Comparison of ENCODE assay signal across 1 cellular context in genomic region chr2:176004925-176005324, GRCh38.
TF ChIP-seq lines count a peak whose summit lies in the region.

No MANE protein-coding gene starts in this region.

TF ChIP-seq in K562, 482 proteins besides CTCF, POLR2A, EP300 and RAD21 (continued from another document):
- TF ChIP-seq THRB (CRISPR knock-in tag; conservative IDR thresholded peaks at IDR 0.05): 0 out of 2 replicates have a peak, but pooled peaks have one; percentile 8
- peak; percentile 59; the same call in 1 of the 2 replicates for TF ChIP-seq DPF2 (IDR thresholded peaks at IDR 0.05)
- peak in 1 of 2 experiments; percentile 5; a peak in 1 of 4 replicates for TF ChIP-seq MNT (conservative IDR thresholded peaks at IDR 0.05)
- TF ChIP-seq, protein P1, sequence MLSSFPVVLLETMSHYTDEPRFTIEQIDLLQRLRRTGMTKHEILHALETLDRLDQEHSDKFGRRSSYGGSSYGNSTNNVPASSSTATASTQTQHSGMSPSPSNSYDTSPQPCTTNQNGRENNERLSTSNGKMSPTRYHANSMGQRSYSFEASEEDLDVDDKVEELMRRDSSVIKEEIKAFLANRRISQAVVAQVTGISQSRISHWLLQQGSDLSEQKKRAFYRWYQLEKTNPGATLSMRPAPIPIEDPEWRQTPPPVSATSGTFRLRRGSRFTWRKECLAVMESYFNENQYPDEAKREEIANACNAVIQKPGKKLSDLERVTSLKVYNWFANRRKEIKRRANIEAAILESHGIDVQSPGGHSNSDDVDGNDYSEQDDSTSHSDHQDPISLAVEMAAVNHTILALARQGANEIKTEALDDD (IDR thresholded peaks at IDR 0.05): no peak
- peak; percentile 84 for TF ChIP-seq NFIC (IDR thresholded peaks at IDR 0.05)
- no peak for TF ChIP-seq ESRRA (IDR thresholded peaks at IDR 0.05; ENCODE audit: borderline replicate concordance, low read depth)
- peak; percentile 60; the same call in 1 of the 2 replicates for TF ChIP-seq OTX1 (CRISPR knock-in tag; IDR thresholded peaks at IDR 0.05)
- TF ChIP-seq, protein P2, sequence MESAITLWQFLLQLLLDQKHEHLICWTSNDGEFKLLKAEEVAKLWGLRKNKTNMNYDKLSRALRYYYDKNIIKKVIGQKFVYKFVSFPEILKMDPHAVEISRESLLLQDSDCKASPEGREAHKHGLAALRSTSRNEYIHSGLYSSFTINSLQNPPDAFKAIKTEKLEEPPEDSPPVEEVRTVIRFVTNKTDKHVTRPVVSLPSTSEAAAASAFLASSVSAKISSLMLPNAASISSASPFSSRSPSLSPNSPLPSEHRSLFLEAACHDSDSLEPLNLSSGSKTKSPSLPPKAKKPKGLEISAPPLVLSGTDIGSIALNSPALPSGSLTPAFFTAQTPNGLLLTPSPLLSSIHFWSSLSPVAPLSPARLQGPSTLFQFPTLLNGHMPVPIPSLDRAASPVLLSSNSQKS (CRISPR knock-in tag; IDR thresholded peaks at IDR 0.05): no peak
- 0 out of 2 replicates have a peak, but pooled peaks have one; percentile 4 for TF ChIP-seq SMARCA5 (IDR thresholded peaks at IDR 0.05)
- no peak for TF ChIP-seq MYC (IDR thresholded peaks at IDR 0.05; ENCODE audit: low read depth, low read length)
- TF ChIP-seq MYC (CRISPR knock-in tag; IDR thresholded peaks at IDR 0.05; ENCODE audit: borderline replicate concordance, low read depth): no peak
- peak; percentile 52 for TF ChIP-seq ARID1B (IDR thresholded peaks at IDR 0.05)
- no peak for TF ChIP-seq SPI1 (IDR thresholded peaks at IDR 0.05; ENCODE audit: borderline replicate concordance, low read depth, low read length)
- TF ChIP-seq EGR1 (conservative IDR thresholded peaks at IDR 0.05): peak; percentile 38; the same call in 1 of the 2 replicates
- no peak for TF ChIP-seq TAF15 (IDR thresholded peaks at IDR 0.05; ENCODE audit: low read depth, low read length)
- TF ChIP-seq, protein P3, sequence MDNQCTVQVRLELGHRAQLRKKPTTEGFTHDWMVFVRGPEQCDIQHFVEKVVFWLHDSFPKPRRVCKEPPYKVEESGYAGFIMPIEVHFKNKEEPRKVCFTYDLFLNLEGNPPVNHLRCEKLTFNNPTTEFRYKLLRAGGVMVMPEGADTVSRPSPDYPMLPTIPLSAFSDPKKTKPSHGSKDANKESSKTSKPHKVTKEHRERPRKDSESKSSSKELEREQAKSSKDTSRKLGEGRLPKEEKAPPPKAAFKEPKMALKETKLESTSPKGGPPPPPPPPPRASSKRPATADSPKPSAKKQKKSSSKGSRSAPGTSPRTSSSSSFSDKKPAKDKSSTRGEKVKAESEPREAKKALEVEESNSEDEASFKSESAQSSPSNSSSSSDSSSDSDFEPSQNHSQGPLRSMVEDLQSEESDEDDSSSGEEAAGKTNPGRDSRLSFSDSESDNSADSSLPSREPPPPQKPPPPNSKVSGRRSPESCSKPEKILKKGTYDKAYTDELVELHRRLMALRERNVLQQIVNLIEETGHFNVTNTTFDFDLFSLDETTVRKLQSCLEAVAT (IDR thresholded peaks at IDR 0.05): 0 out of 4 replicates have a peak, but pooled peaks of 1 of the 2 experiments have one; percentile 8
- no peak for TF ChIP-seq ZFX (CRISPR knock-in tag; IDR thresholded peaks at IDR 0.05)
- TF ChIP-seq RFX1 (IDR thresholded peaks at IDR 0.05): no peak
TF ChIP-seq in K562: peak in this region for 12.
